ENCODE assay signal across 8 cellular contexts in genomic region chr20:49541733-49542513, GRCh38. TPM values are rescaled to one million over a fixed set of nuclear protein-coding genes. Genes with fewer than 3 reads are reported as not detected.
DNase-seq lines count a peak whose midpoint lies in the region; ATAC-seq and TF ChIP-seq lines count a peak whose summit lies in the region.

No MANE protein-coding gene starts in this region.

- no peak overlapping the region for H2AFZ ChIP-seq in parathyroid adenoma

- H3K27me3 ChIP-seq in foreskin keratinocyte = peaks cover 8% of the 10 kb centered on the region
- no peaks in the 10 kb centered on the region for H3K27me3 ChIP-seq in parathyroid adenoma (ENCODE audit: control insufficient read depth, insufficient read depth, low read length)
- H3K27me3 ChIP-seq in upper lobe of left lung = no peaks in the 10 kb centered on the region

- no peak overlapping the region for H3K4me2 ChIP-seq in parathyroid adenoma (ENCODE audit: low read length)

- peak; percentile 17 for ATAC-seq in foreskin keratinocyte
- ATAC-seq in upper lobe of left lung (ENCODE audit: low FRiP score in 2 of 2) = peak; percentile 64 to 82
- ATAC-seq in HG03025 (IDR thresholded peaks at IDR 0.05; ENCODE audit: low FRiP score, unreplicated experiment) = no peak

- H3K36me3 ChIP-seq in parathyroid adenoma (ENCODE audit: control insufficient read depth, insufficient read depth, low read length) (no peaks in the 10 kb centered on the region), upper lobe of left lung (no peaks in the 10 kb centered on the region)

- H3K27ac Mint-ChIP-seq in activated T-helper 1 cell treated with anti-CD3 and anti-CD28 coated beads, Interleukin-12 subunit alpha, Interleukin-12 subunit beta, Interleukin-2, Interleukin-4 antibody, amounts not matched to agents 30 ng/mL and 10 ng/mL and 1 ng/mL, durations not matched to agents 14 hours and 24 hours and 36 hours = peak overlapping the region; percentile 97

- TF ChIP-seq EP300 in upper lobe of left lung (IDR thresholded peaks at IDR 0.05) = no peak

- 49 to 57% methylated on average over 16 to 18 of the region's 18 CpGs for WGBS in upper lobe of left lung, 2 donors

- H3K4me3 ChIP-seq in parathyroid adenoma (ENCODE audit: low read depth, low read length) (no peak overlapping the region), upper lobe of left lung (no peak overlapping the region)

- H3K27ac ChIP-seq in foreskin keratinocyte = no peak overlapping the region
- H3K27ac ChIP-seq in parathyroid adenoma = no peak overlapping the region
- peak overlapping the region in 1 of 4 donors; percentile 28 for H3K27ac ChIP-seq in upper lobe of left lung

- H3K79me2 ChIP-seq in parathyroid adenoma = no peaks in the 10 kb centered on the region

- H3K27me3 Mint-ChIP-seq in activated T-helper 1 cell treated with anti-CD3 and anti-CD28 coated beads, Interleukin-12 subunit alpha, Interleukin-12 subunit beta, Interleukin-2, Interleukin-4 antibody, amounts not matched to agents 30 ng/mL and 10 ng/mL and 1 ng/mL, durations not matched to agents 14 hours and 24 hours and 36 hours (ENCODE audit: insufficient read depth) = peaks cover 5% of the 10 kb centered on the region

- H3K9me3 Mint-ChIP-seq in activated T-helper 1 cell treated with anti-CD3 and anti-CD28 coated beads, Interleukin-12 subunit alpha, Interleukin-12 subunit beta, Interleukin-2, Interleukin-4 antibody, amounts not matched to agents 30 ng/mL and 10 ng/mL and 1 ng/mL, durations not matched to agents 14 hours and 24 hours and 36 hours = peaks cover 8% of the 10 kb centered on the region

- H3K9me3 ChIP-seq in parathyroid adenoma (ENCODE audit: control insufficient read depth, low read length) (no peaks in the 10 kb centered on the region), upper lobe of left lung (peaks cover 0 to 9% (median 2%) of the 10 kb centered on the region in 4 donors)

- TF ChIP-seq CTCF in foreskin keratinocyte (conservative IDR thresholded peaks at IDR 0.05) = peak; percentile 88
- peak; percentile 60 for TF ChIP-seq CTCF in parathyroid adenoma (IDR thresholded peaks at IDR 0.05)
- TF ChIP-seq CTCF in upper lobe of left lung (IDR thresholded peaks at IDR 0.05) = peak; percentile 65 to 90 (median 80)

- no peaks in the 10 kb centered on the region for H3K4me1 ChIP-seq in foreskin keratinocyte
- H3K4me1 ChIP-seq in parathyroid adenoma = no peaks in the 10 kb centered on the region
- H3K4me1 ChIP-seq in upper lobe of left lung = peaks cover 0 to 6% (median 0%) of the 10 kb centered on the region in 4 donors

- H3K36me3 Mint-ChIP-seq in activated T-helper 1 cell treated with anti-CD3 and anti-CD28 coated beads, Interleukin-12 subunit alpha, Interleukin-12 subunit beta, Interleukin-2, Interleukin-4 antibody, amounts not matched to agents 30 ng/mL and 10 ng/mL and 1 ng/mL, durations not matched to agents 14 hours and 24 hours and 36 hours (ENCODE audit: low read depth) = peaks cover 48% of the 10 kb centered on the region

- DNase-seq in DMS53 (lab: John Stamatoyannopoulos, UW) (peak; percentile 92), LoVo (ENCODE audit: low spot score) (peak; percentile 55), RPMI7951 (ENCODE audit: low read depth) (peak; percentile 76), foreskin keratinocyte (peak in 1 of 2 donors; percentile 32), upper lobe of left lung (peak in 1 of 2 donors; percentile 61)
- peak; percentile 60 for DNase-seq in activated T-helper 1 cell treated with anti-CD3 and anti-CD28 coated beads, Interleukin-12 subunit alpha, Interleukin-12 subunit beta, Interleukin-2, Interleukin-4 antibody, amounts not matched to agents 30 ng/mL and 10 ng/mL and 1 ng/mL, durations not matched to agents 14 hours and 24 hours and 36 hours (ENCODE audit: low spot score)

- H3K9ac ChIP-seq in parathyroid adenoma = no peak overlapping the region

- peak overlapping the region; percentile 19 for H3K4me3 Mint-ChIP-seq in activated T-helper 1 cell treated with anti-CD3 and anti-CD28 coated beads, Interleukin-12 subunit alpha, Interleukin-12 subunit beta, Interleukin-2, Interleukin-4 antibody, amounts not matched to agents 30 ng/mL and 10 ng/mL and 1 ng/mL, durations not matched to agents 14 hours and 24 hours and 36 hours

- TF ChIP-seq POLR2A in upper lobe of left lung (IDR thresholded peaks at IDR 0.05) = no peak

- peaks cover 26% of the 10 kb centered on the region for H3K4me1 Mint-ChIP-seq in activated T-helper 1 cell treated with anti-CD3 and anti-CD28 coated beads, Interleukin-12 subunit alpha, Interleukin-12 subunit beta, Interleukin-2, Interleukin-4 antibody, amounts not matched to agents 30 ng/mL and 10 ng/mL and 1 ng/mL, durations not matched to agents 14 hours and 24 hours and 36 hours (ENCODE audit: low read depth)

- intact Hi-C loops in activated T-helper 1 cell treated with anti-CD3 and anti-CD28 coated beads, Interleukin-12 subunit alpha, Interleukin-12 subunit beta, Interleukin-2, Interleukin-4 antibody, amounts not matched to agents 30 ng/mL and 10 ng/mL and 1 ng/mL, durations not matched to agents 14 hours and 24 hours and 36 hours (cut with micrococcal nuclease) = loop anchor here (1.0 to 5.0 kb wide), 4 partner anchors 29 to 385 kb away; no protein-coding TSS in a partner anchor

RNA-seq across cellular contexts. Expression of gene PTGIS, which starts 26.0 kb away (rescaled TPM):
- under 0.01 and 0.24 TPM in 2 replicates for total RNA-seq in RPMI7951 (2014; rRNA removed; shearing (Covaris generic))
- total RNA-seq in activated T-helper 1 cell treated with anti-CD3 and anti-CD28 coated beads, Interleukin-12 subunit alpha, Interleukin-12 subunit beta, Interleukin-2, Interleukin-4 antibody, amounts not matched to agents 30 ng/mL and 10 ng/mL and 1 ng/mL, durations not matched to agents 14 hours and 24 hours and 36 hours = 40.6 and 43.6 TPM in 2 replicates
- total RNA-seq in foreskin keratinocyte (not detected in 2 replicates), upper lobe of left lung (10 to 100 TPM in 4 of 6 donors, 1 to 10 TPM in 2; 8.2 to 71.4 (median 18.4) TPM)
- not detected in 2 replicates for polyA plus RNA-seq in foreskin keratinocyte

RNA-seq across cellular contexts. Expression of gene KCNB1, which starts 59.5 kb away (rescaled TPM):
- not detected in 2 replicates for total RNA-seq in RPMI7951 (2014; rRNA removed; shearing (Covaris generic))
- total RNA-seq in activated T-helper 1 cell treated with anti-CD3 and anti-CD28 coated beads, Interleukin-12 subunit alpha, Interleukin-12 subunit beta, Interleukin-2, Interleukin-4 antibody, amounts not matched to agents 30 ng/mL and 10 ng/mL and 1 ng/mL, durations not matched to agents 14 hours and 24 hours and 36 hours = 0.08 and 0.20 TPM in 2 replicates
- not detected in 2 replicates for total RNA-seq in foreskin keratinocyte
- polyA plus RNA-seq in foreskin keratinocyte = not detected in 2 replicates
- 1 to 10 TPM in 3 of 6 donors, under 1 TPM in 3; 0.40 to 2.2 (median 0.98) TPM for total RNA-seq in upper lobe of left lung
